ENCODE assay signal across 8 cellular contexts in the genomic region with DNA sequence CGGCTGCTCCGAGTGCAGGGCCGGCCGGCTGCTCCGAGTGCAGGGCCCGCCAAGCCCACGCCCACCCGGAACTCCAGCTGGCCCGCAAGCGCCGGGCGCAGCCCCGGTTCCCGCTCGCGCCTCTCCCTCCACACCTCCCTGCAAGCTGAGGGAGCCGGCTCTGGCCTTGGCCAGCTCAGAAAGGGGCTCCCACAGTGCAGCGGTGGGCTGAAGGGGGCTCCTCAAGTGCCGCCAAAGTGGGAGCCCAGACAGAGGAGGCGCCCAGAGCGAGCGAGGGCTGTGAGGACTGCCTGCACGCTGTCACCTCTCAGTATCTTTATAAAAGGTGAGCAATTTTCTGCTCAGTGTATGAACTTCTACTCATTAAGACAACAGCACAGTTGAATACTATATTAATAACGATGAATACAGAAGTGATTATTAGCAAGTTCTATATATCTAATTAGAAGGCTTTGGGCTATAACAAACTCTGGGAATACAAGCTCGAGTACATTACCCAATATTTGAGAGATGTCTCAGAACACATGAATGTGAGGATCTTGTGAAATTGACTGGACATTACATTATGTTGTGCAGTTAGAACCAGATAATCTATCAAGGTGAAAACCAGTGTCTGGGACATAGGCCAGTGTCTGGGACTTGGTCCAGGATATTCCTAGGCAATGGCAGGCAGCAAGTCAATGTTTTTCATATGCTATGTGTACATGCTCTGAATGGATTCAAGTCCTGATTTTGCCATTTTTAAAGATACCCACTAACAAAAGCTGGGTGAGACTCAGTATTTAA.
DNase-seq lines count a peak whose midpoint lies in the region; ATAC-seq and TF ChIP-seq lines count a peak whose summit lies in the region.
"Not testable (repeated sequence)": the region's sequence is repeated elsewhere in the genome, so short reads cannot be mapped to it uniquely, and the experiment has no call there.

No MANE protein-coding gene starts in this region.

- H3K4me1 ChIP-seq in HUES6 (ENCODE audit: control insufficient read depth, insufficient read depth, low read length); tibial nerve: not testable (repeated sequence)
- H3K4me1 ChIP-seq in heart left ventricle, result peaks cover 0 to 25% (median 0%) of the 10 kb centered on the region in 12 donors

- H3K4me3 ChIP-seq in HUES6 (ENCODE audit: low read depth, low read length), result peak overlapping the region; percentile 26; the same call in 1 of the 2 replicates
- H3K4me3 ChIP-seq in heart left ventricle, result peak overlapping the region in 11 of 12 donors; percentile 27 to 62 (median 52)
- H3K4me3 ChIP-seq in tibial nerve, result peak overlapping the region; percentile 21 to 50 (median 36)

- not testable (repeated sequence) for H3K9me3 ChIP-seq in HUES6 (ENCODE audit: control insufficient read depth, insufficient read depth, low read depth, low read length); heart left ventricle; tibial nerve

- H3K27ac Mint-ChIP-seq in CD14-positive monocyte, result peak overlapping the region; percentile 72 to 87 (median 79)
- not testable (repeated sequence) for H3K27ac Mint-ChIP-seq in activated naive CD4-positive, alpha-beta T cell treated with anti-CD3 and anti-CD28 coated beads for 36 hours; effector memory CD8-positive, alpha-beta T cell; memory B cell

- not testable (repeated sequence) for H3K27me3 ChIP-seq in HUES6 (ENCODE audit: control insufficient read depth, insufficient read depth, low read length); heart left ventricle; tibial nerve

- H3K9ac ChIP-seq in HUES6 (ENCODE audit: low read length), result not testable (repeated sequence)

- not testable (repeated sequence) for DNase-seq in CD14-positive monocyte (ENCODE audit: low spot score); activated naive CD4-positive, alpha-beta T cell treated with anti-CD3 and anti-CD28 coated beads for 36 hours; effector memory CD8-positive, alpha-beta T cell; memory B cell (ENCODE audit: low spot score in 2 of 2); tibial nerve (ENCODE audit: low spot score in 2 of 2)
- DNase-seq in heart left ventricle, result peak in 3 of 5 donors; percentile 27 to 66 (median 32)
- peak; percentile 44 for DNase-seq in retina

- H3K36me3 ChIP-seq in HUES6 (ENCODE audit: control insufficient read depth, insufficient read depth, low read length); heart left ventricle; tibial nerve: not testable (repeated sequence)

- intact Hi-C loops in CD14-positive monocyte (cut with micrococcal nuclease); activated naive CD4-positive, alpha-beta T cell treated with anti-CD3 and anti-CD28 coated beads for 36 hours (cut with micrococcal nuclease); heart left ventricle (cut with DNase I): not testable (repeated sequence)

- peaks cover 16 to 18% of the 10 kb centered on the region in 2 donors for H3K36me3 Mint-ChIP-seq in CD14-positive monocyte
- H3K36me3 Mint-ChIP-seq in activated naive CD4-positive, alpha-beta T cell treated with anti-CD3 and anti-CD28 coated beads for 36 hours (ENCODE audit: low read depth); effector memory CD8-positive, alpha-beta T cell (ENCODE audit: insufficient read depth); memory B cell: not testable (repeated sequence)

- H3K4me3 Mint-ChIP-seq in CD14-positive monocyte, result peak overlapping the region; percentile 80 to 89
- peak overlapping the region; percentile 32 for H3K4me3 Mint-ChIP-seq in activated naive CD4-positive, alpha-beta T cell treated with anti-CD3 and anti-CD28 coated beads for 36 hours
- H3K4me3 Mint-ChIP-seq in effector memory CD8-positive, alpha-beta T cell, result peak overlapping the region; percentile 22 to 65
- peak overlapping the region; percentile 77 for H3K4me3 Mint-ChIP-seq in memory B cell

- TF ChIP-seq CTCF in CD14-positive monocyte (IDR thresholded peaks at IDR 0.05); heart left ventricle (IDR thresholded peaks at IDR 0.05); tibial nerve (IDR thresholded peaks at IDR 0.05): not testable (repeated sequence)

- H3K9me3 Mint-ChIP-seq in CD14-positive monocyte; activated naive CD4-positive, alpha-beta T cell treated with anti-CD3 and anti-CD28 coated beads for 36 hours; effector memory CD8-positive, alpha-beta T cell; memory B cell: not testable (repeated sequence)

- H3K4me1 Mint-ChIP-seq in CD14-positive monocyte, result peaks cover 66% of the 10 kb centered on the region
- not testable (repeated sequence) for H3K4me1 Mint-ChIP-seq in activated naive CD4-positive, alpha-beta T cell treated with anti-CD3 and anti-CD28 coated beads for 36 hours (ENCODE audit: low read depth); effector memory CD8-positive, alpha-beta T cell (ENCODE audit: low read depth in 2 of 2); memory B cell

- H3K27me3 Mint-ChIP-seq in CD14-positive monocyte (ENCODE audit: low read depth in 3 of 3), result not testable (repeated sequence)
- H3K27me3 Mint-ChIP-seq in activated naive CD4-positive, alpha-beta T cell treated with anti-CD3 and anti-CD28 coated beads for 36 hours (ENCODE audit: low read depth), result peaks cover 24% of the 10 kb centered on the region
- H3K27me3 Mint-ChIP-seq in effector memory CD8-positive, alpha-beta T cell, result peaks cover 36 to 38% of the 10 kb centered on the region in 2 donors
- H3K27me3 Mint-ChIP-seq in memory B cell, result peaks cover 19% of the 10 kb centered on the region

- TF ChIP-seq POLR2A in heart left ventricle (IDR thresholded peaks at IDR 0.05); tibial nerve (IDR thresholded peaks at IDR 0.05): not testable (repeated sequence)

- not testable (repeated sequence) for TF ChIP-seq EP300 in tibial nerve (IDR thresholded peaks at IDR 0.05)

- H3K27ac ChIP-seq in HUES6 (ENCODE audit: low read depth, low read length), result not testable (repeated sequence)
- H3K27ac ChIP-seq in heart left ventricle (peak overlapping the region; percentile 35 to 82 (median 72)), tibial nerve (peak overlapping the region in 3 of 4 donors; percentile 36 to 52 (median 49))

- 7 to 35% (median 22%) methylated on average over 14 to 25 of the region's 25 CpGs for WGBS in heart left ventricle, 4 donors
- WGBS in tibial nerve, 2 donors, result 26 to 28% methylated on average over 8 to 12 of the region's 25 CpGs

- not testable (repeated sequence) for ATAC-seq in effector memory CD8-positive, alpha-beta T cell (replicated peaks); memory B cell (ENCODE audit: low read depth)
- peak; percentile 75 to 84 (median 79) for ATAC-seq in heart left ventricle

- CTCF ChIA-PET in activated naive CD4-positive, alpha-beta T cell treated with anti-CD3 and anti-CD28 coated beads for 36 hours (lab: Charles Lee), result interaction anchor here (0.7 kb wide), 1 partner anchor 33 kb away, joined by 3 read pairs; no protein-coding TSS in a partner anchor

Comparison
In these comparisons a context has a peak if more than half of its experiments do, and no peak if none do; other contexts are left out.
1. H3K4me3 Mint-ChIP-seq: peak in every context shown above with its lines; median percentile 84 in CD14-positive monocyte; 77 in memory B cell; 44 in effector memory CD8-positive, alpha-beta T cell; 32 in activated naive CD4-positive, alpha-beta T cell treated with anti-CD3 and anti-CD28 coated beads for 36 hours.